1 cellular context compared by ENCODE assay signal in the genomic region with DNA sequence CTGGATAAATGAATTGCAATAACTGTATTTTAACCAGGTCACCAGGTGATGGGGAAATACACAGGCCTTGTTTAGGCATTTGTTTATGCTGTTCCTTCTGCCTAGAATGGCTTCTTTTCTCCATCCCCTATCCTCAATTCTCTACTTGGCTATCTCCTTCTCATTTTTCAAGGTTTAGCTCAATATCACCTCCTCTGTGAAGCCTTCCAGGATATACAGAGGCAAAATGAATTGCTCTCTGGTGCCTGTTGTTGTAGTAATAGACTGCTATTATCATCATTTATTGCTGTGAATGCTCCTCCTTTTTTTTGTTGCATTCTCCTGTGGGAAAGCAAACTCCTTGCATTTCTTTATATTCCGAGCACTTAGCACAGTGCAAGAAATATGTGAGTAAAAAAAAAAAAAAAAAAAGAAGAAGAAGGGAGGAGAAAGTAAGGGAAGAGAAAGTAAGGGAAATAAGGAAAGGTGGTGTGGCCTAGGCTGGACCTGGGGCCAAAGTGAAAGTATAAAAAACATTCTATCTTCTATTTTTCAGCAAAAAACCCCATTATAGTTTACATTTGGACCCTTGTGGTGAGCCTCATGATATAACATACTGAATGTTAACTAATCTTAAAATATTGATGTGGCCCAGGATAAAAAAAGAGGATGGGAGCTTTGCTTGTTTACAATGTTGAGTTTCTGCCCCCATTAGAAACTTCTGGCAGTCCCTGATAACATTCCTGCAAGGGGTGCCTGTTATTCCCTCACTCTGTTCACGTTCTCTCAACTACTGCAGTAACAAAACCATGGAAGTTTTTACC.
TF ChIP-seq lines count a peak whose summit lies in the region.

No MANE protein-coding gene starts in this region.

TF ChIP-seq in K562, 482 proteins besides CTCF, POLR2A, EP300 and RAD21 (continued from another document):
- TF ChIP-seq TEAD2 (tag; IDR thresholded peaks at IDR 0.05) (no peak), ZNF143 (CRISPR knock-in tag; IDR thresholded peaks at IDR 0.05) (no peak), TCF3 (CRISPR knock-in tag; IDR thresholded peaks at IDR 0.05) (peak; percentile 82), OTX1 (CRISPR knock-in tag; IDR thresholded peaks at IDR 0.05) (no peak), EHMT2 (IDR thresholded peaks at IDR 0.05) (no peak), CBFA2T3 (IDR thresholded peaks at IDR 0.05) (peak; percentile 83), POU5F1 (IDR thresholded peaks at IDR 0.05; ENCODE audit: borderline replicate concordance, low read depth, low read length, partially characterized antibody) (no peak), LEF1 (IDR thresholded peaks at IDR 0.05) (peak; percentile 74), ZNF707 (CRISPR knock-in tag; conservative IDR thresholded peaks at IDR 0.05) (no peak)
- TF ChIP-seq, protein P1, sequence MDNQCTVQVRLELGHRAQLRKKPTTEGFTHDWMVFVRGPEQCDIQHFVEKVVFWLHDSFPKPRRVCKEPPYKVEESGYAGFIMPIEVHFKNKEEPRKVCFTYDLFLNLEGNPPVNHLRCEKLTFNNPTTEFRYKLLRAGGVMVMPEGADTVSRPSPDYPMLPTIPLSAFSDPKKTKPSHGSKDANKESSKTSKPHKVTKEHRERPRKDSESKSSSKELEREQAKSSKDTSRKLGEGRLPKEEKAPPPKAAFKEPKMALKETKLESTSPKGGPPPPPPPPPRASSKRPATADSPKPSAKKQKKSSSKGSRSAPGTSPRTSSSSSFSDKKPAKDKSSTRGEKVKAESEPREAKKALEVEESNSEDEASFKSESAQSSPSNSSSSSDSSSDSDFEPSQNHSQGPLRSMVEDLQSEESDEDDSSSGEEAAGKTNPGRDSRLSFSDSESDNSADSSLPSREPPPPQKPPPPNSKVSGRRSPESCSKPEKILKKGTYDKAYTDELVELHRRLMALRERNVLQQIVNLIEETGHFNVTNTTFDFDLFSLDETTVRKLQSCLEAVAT (IDR thresholded peaks at IDR 0.05) = no peak
- TF ChIP-seq, protein P2, sequence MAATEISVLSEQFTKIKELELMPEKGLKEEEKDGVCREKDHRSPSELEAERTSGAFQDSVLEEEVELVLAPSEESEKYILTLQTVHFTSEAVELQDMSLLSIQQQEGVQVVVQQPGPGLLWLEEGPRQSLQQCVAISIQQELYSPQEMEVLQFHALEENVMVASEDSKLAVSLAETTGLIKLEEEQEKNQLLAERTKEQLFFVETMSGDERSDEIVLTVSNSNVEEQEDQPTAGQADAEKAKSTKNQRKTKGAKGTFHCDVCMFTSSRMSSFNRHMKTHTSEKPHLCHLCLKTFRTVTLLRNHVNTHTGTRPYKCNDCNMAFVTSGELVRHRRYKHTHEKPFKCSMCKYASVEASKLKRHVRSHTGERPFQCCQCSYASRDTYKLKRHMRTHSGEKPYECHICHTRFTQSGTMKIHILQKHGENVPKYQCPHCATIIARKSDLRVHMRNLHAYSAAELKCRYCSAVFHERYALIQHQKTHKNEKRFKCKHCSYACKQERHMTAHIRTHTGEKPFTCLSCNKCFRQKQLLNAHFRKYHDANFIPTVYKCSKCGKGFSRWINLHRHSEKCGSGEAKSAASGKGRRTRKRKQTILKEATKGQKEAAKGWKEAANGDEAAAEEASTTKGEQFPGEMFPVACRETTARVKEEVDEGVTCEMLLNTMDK (IDR thresholded peaks at IDR 0.05; ENCODE audit: borderline replicate concordance, insufficient read depth, low read depth, low read length, poor library complexity, severe bottlenecking) = no peak
- TF ChIP-seq, protein P3, sequence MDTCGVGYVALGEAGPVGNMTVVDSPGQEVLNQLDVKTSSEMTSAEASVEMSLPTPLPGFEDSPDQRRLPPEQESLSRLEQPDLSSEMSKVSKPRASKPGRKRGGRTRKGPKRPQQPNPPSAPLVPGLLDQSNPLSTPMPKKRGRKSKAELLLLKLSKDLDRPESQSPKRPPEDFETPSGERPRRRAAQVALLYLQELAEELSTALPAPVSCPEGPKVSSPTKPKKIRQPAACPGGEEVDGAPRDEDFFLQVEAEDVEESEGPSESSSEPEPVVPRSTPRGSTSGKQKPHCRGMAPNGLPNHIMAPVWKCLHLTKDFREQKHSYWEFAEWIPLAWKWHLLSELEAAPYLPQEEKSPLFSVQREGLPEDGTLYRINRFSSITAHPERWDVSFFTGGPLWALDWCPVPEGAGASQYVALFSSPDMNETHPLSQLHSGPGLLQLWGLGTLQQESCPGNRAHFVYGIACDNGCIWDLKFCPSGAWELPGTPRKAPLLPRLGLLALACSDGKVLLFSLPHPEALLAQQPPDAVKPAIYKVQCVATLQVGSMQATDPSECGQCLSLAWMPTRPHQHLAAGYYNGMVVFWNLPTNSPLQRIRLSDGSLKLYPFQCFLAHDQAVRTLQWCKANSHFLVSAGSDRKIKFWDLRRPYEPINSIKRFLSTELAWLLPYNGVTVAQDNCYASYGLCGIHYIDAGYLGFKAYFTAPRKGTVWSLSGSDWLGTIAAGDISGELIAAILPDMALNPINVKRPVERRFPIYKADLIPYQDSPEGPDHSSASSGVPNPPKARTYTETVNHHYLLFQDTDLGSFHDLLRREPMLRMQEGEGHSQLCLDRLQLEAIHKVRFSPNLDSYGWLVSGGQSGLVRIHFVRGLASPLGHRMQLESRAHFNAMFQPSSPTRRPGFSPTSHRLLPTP (IDR thresholded peaks at IDR 0.05; ENCODE audit: borderline replicate concordance, extremely low read depth, insufficient read length) = no peak
